Comparison of ENCODE assay signal across 3 cellular contexts in the genomic region with DNA sequence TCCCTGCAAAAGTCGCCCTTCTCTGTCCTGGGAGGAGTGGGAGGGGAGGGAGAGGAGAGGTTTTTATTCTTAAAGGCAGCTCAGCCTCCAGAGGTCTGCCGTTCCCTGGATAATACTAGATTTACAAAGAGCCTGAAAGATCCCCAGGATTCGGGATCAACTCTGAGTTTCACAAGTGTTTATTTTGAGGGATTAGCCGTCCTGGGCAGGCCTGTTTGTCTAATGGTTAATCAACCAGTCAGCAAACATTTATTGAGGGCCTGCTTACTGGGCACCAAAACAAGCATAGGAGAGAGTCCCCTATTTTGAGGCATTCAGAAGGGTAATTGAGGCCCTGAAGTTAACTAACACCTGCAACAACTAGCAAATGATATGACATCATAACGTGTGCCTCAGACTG.
TF ChIP-seq lines count a peak whose summit lies in the region.

No MANE protein-coding gene starts in this region.

TF ChIP-seq in GM23338, 12 proteins besides CTCF, POLR2A, EP300 and RAD21 (continues in another document):
- no peak for TF ChIP-seq EZH2 (IDR thresholded peaks at IDR 0.05; ENCODE audit: low read depth, unreplicated experiment)
- TF ChIP-seq CREB1 (CRISPR knock-in tag; IDR thresholded peaks at IDR 0.05; ENCODE audit: low read depth) = no peak
- TF ChIP-seq, protein P1, sequence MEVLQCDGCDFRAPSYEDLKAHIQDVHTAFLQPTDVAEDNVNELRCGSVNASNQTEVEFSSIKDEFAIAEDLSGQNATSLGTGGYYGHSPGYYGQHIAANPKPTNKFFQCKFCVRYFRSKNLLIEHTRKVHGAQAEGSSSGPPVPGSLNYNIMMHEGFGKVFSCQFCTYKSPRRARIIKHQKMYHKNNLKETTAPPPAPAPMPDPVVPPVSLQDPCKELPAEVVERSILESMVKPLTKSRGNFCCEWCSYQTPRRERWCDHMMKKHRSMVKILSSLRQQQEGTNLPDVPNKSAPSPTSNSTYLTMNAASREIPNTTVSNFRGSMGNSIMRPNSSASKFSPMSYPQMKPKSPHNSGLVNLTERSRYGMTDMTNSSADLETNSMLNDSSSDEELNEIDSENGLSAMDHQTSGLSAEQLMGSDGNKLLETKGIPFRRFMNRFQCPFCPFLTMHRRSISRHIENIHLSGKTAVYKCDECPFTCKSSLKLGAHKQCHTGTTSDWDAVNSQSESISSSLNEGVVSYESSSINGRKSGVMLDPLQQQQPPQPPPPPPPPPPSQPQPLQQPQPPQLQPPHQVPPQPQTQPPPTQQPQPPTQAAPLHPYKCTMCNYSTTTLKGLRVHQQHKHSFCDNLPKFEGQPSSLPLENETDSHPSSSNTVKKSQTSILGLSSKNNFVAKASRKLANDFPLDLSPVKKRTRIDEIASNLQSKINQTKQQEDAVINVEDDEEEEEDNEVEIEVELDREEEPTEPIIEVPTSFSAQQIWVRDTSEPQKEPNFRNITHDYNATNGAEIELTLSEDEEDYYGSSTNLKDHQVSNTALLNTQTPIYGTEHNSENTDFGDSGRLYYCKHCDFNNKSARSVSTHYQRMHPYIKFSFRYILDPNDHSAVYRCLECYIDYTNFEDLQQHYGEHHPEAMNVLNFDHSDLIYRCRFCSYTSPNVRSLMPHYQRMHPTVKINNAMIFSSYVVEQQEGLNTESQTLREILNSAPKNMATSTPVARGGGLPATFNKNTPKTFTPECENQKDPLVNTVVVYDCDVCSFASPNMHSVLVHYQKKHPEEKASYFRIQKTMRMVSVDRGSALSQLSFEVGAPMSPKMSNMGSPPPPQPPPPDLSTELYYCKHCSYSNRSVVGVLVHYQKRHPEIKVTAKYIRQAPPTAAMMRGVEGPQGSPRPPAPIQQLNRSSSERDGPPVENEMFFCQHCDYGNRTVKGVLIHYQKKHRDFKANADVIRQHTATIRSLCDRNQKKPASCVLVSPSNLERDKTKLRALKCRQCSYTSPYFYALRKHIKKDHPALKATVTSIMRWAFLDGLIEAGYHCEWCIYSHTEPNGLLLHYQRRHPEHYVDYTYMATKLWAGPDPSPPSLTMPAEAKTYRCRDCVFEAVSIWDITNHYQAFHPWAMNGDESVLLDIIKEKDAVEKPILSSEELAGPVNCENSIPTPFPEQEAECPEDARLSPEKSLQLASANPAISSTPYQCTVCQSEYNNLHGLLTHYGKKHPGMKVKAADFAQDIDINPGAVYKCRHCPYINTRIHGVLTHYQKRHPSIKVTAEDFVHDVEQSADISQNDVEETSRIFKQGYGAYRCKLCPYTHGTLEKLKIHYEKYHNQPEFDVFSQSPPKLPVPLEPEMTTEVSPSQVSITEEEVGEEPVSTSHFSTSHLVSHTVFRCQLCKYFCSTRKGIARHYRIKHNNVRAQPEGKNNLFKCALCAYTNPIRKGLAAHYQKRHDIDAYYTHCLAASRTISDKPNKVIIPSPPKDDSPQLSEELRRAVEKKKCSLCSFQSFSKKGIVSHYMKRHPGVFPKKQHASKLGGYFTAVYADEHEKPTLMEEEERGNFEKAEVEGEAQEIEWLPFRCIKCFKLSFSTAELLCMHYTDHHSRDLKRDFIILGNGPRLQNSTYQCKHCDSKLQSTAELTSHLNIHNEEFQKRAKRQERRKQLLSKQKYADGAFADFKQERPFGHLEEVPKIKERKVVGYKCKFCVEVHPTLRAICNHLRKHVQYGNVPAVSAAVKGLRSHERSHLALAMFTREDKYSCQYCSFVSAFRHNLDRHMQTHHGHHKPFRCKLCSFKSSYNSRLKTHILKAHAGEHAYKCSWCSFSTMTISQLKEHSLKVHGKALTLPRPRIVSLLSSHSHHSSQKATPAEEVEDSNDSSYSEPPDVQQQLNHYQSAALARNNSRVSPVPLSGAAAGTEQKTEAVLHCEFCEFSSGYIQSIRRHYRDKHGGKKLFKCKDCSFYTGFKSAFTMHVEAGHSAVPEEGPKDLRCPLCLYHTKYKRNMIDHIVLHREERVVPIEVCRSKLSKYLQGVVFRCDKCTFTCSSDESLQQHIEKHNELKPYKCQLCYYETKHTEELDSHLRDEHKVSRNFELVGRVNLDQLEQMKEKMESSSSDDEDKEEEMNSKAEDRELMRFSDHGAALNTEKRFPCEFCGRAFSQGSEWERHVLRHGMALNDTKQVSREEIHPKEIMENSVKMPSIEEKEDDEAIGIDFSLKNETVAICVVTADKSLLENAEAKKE (CRISPR knock-in tag; IDR thresholded peaks at IDR 0.05) = no peak

TF ChIP-seq in HepG2, 621 proteins besides CTCF, POLR2A, EP300 and RAD21 (continues in another document):
- TF ChIP-seq SALL1 (CRISPR knock-in tag; IDR thresholded peaks at IDR 0.05) (peak; percentile 30; the same call in 1 of the 2 replicates), THRA (CRISPR knock-in tag; IDR thresholded peaks at IDR 0.05; ENCODE audit: borderline replicate concordance) (0 out of 2 replicates have a peak, but pooled peaks have one; percentile 54), RBAK (CRISPR knock-in tag; IDR thresholded peaks at IDR 0.05) (peak; percentile 55; the same call in 1 of the 2 replicates), FOXA3 (CRISPR knock-in tag; IDR thresholded peaks at IDR 0.05) (peak; percentile 77), GMEB1 (CRISPR knock-in tag; IDR thresholded peaks at IDR 0.05; ENCODE audit: borderline replicate concordance) (peak; percentile 22; the same call in 1 of the 2 replicates)
- TF ChIP-seq, protein P2, sequence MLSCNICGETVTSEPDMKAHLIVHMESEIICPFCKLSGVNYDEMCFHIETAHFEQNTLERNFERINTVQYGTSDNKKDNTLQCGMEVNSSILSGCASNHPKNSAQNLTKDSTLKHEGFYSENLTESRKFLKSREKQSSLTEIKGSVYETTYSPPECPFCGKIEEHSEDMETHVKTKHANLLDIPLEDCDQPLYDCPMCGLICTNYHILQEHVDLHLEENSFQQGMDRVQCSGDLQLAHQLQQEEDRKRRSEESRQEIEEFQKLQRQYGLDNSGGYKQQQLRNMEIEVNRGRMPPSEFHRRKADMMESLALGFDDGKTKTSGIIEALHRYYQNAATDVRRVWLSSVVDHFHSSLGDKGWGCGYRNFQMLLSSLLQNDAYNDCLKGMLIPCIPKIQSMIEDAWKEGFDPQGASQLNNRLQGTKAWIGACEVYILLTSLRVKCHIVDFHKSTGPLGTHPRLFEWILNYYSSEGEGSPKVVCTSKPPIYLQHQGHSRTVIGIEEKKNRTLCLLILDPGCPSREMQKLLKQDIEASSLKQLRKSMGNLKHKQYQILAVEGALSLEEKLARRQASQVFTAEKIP (CRISPR knock-in tag; IDR thresholded peaks at IDR 0.05; ENCODE audit: borderline replicate concordance) = no peak
- TF ChIP-seq, protein P3, sequence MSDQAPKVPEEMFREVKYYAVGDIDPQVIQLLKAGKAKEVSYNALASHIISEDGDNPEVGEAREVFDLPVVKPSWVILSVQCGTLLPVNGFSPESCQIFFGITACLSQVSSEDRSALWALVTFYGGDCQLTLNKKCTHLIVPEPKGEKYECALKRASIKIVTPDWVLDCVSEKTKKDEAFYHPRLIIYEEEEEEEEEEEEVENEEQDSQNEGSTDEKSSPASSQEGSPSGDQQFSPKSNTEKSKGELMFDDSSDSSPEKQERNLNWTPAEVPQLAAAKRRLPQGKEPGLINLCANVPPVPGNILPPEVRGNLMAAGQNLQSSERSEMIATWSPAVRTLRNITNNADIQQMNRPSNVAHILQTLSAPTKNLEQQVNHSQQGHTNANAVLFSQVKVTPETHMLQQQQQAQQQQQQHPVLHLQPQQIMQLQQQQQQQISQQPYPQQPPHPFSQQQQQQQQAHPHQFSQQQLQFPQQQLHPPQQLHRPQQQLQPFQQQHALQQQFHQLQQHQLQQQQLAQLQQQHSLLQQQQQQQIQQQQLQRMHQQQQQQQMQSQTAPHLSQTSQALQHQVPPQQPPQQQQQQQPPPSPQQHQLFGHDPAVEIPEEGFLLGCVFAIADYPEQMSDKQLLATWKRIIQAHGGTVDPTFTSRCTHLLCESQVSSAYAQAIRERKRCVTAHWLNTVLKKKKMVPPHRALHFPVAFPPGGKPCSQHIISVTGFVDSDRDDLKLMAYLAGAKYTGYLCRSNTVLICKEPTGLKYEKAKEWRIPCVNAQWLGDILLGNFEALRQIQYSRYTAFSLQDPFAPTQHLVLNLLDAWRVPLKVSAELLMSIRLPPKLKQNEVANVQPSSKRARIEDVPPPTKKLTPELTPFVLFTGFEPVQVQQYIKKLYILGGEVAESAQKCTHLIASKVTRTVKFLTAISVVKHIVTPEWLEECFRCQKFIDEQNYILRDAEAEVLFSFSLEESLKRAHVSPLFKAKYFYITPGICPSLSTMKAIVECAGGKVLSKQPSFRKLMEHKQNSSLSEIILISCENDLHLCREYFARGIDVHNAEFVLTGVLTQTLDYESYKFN (CRISPR knock-in tag; conservative IDR thresholded peaks at IDR 0.05) = peak; percentile 65

TF ChIP-seq in SK-N-SH, 30 proteins besides CTCF, POLR2A, EP300 and RAD21:
- no peak for TF ChIP-seq RCOR1 (IDR thresholded peaks at IDR 0.05; ENCODE audit: low read length)
- TF ChIP-seq REST (IDR thresholded peaks at IDR 0.05; ENCODE audit: low read depth, low read length) = no peak
- TF ChIP-seq NFIC (IDR thresholded peaks at IDR 0.05; ENCODE audit: borderline replicate concordance) = no peak
- no peak for TF ChIP-seq RXRA (IDR thresholded peaks at IDR 0.05; ENCODE audit: borderline replicate concordance, low read depth)
- TF ChIP-seq SIN3A (IDR thresholded peaks at IDR 0.05; ENCODE audit: borderline replicate concordance, low read depth, low read length) = no peak
- no peak for TF ChIP-seq GABPA (IDR thresholded peaks at IDR 0.05; ENCODE audit: low read depth)
- no peak for TF ChIP-seq SMC3 (IDR thresholded peaks at IDR 0.05; ENCODE audit: low read depth, low read length)
- no peak for TF ChIP-seq NRF1 (IDR thresholded peaks at IDR 0.05; ENCODE audit: low read depth, low read length)
- no peak for TF ChIP-seq IRF3 (IDR thresholded peaks at IDR 0.05; ENCODE audit: low read depth, low read length)
- no peak for TF ChIP-seq FOXJ3 (CRISPR knock-in tag; IDR thresholded peaks at IDR 0.05)
- TF ChIP-seq MXI1 (IDR thresholded peaks at IDR 0.05; ENCODE audit: low read depth, low read length) = no peak
- TF ChIP-seq MEF2A (IDR thresholded peaks at IDR 0.05; ENCODE audit: borderline replicate concordance, low read depth) = no peak
- no peak for TF ChIP-seq TAF1 (IDR thresholded peaks at IDR 0.05; ENCODE audit: borderline replicate concordance, low read depth, low read length)
TF ChIP-seq in SK-N-SH: peak in this region for 0.
